Comparison of ENCODE assay signal across 8 cellular contexts in genomic region chr14:77158175-77158908, GRCh38. TPM values are rescaled to one million over a fixed set of nuclear protein-coding genes. Genes with fewer than 3 reads are reported as not detected.
DNase-seq lines count a peak whose midpoint lies in the region; TF ChIP-seq lines count a peak whose summit lies in the region.

No MANE protein-coding gene starts in this region.

- DNase-seq in A673 (ENCODE audit: low spot score) (peak; percentile 62), amygdala (lab: John Stamatoyannopoulos, UW) (peak in 49 of 56 donors; percentile 10 to 90 (median 73)), inferior parietal cortex (ENCODE audit: extremely low spot score) (peak; percentile 69), RPMI8226 (no peak)
- DNase-seq in stimulated activated CD4-positive, alpha-beta T cell treated with anti-CD3 and anti-CD28 coated beads, Interleukin-4, amount 100 ng/mL, for 24 hours = no peak
- no peak for DNase-seq in activated CD4-positive, alpha-beta T cell treated with anti-CD3 and anti-CD28 coated beads for 48 hours
- no peak for DNase-seq in activated T-cell treated with anti-CD3 and anti-CD28 coated beads, Interleukin-2, amount 50 U/mL, for 48 hours

- CTCF ChIA-PET in A673 (lab: Charles Lee) = no interaction called here

- no TSS peak for BruUV-seq in A673 (replicated peaks; lab: Mats Ljungman, UMichigan)

- H3K4me1 ChIP-seq in A673 (ENCODE audit: insufficient read depth, low read length, poor library complexity, severe bottlenecking) (peaks cover 16% of the 10 kb centered on the region), HUES64 (ENCODE audit: insufficient read depth, low read length) (peaks cover 16% of the 10 kb centered on the region)

- 25% methylated on average over 17 of the region's 19 CpGs for WGBS in HUES64

- POLR2A ChIA-PET in A673 (lab: Charles Lee; ENCODE audit: low non-redundant PET) = no interaction called here

- H3K9me3 ChIP-seq in A673 (ENCODE audit: low read depth, low read length, poor library complexity, severe bottlenecking) = no peaks in the 10 kb centered on the region
- H3K9me3 ChIP-seq in HUES64 (ENCODE audit: insufficient read depth, low read depth, low read length) = no peaks in the 10 kb centered on the region

- H3K27ac ChIP-seq in A673 (ENCODE audit: low read depth, low read length, poor library complexity, severe bottlenecking) = no peak overlapping the region
- no peak overlapping the region for H3K27ac ChIP-seq in HUES64 (ENCODE audit: low read depth, low read length)

- intact Hi-C loops in A673 (cut with micrococcal nuclease; ENCODE audit: unreplicated experiment) = no loop called here

- H3K36me3 ChIP-seq in A673 (ENCODE audit: insufficient read depth, low read length, poor library complexity, severe bottlenecking) = no peaks in the 10 kb centered on the region
- H3K36me3 ChIP-seq in HUES64 (ENCODE audit: insufficient read depth, low read length) = no peaks in the 10 kb centered on the region

- TF ChIP-seq CTCF in A673 (conservative IDR thresholded peaks at IDR 0.05; ENCODE audit: low read depth, low read length) = no peak

- H3K4me3 ChIP-seq in A673 (ENCODE audit: low read depth, low read length, poor library complexity, severe bottlenecking) (no peak overlapping the region), HUES64 (ENCODE audit: low read length) (peak overlapping the region; percentile 10)

- H3K27me3 ChIP-seq in A673 (replicated peaks; ENCODE audit: insufficient read depth, low read depth, low read length, poor library complexity) = peaks cover 10% of the 10 kb centered on the region
- no peaks in the 10 kb centered on the region for H3K27me3 ChIP-seq in HUES64 (ENCODE audit: insufficient read depth, low read length)

- peak overlapping the region; percentile 5; the same call in 1 of the 2 replicates for H3K9ac ChIP-seq in HUES64 (ENCODE audit: low read depth, low read length)

RNA-seq across cellular contexts. Expression of gene ZDHHC22, which starts 16.8 kb away (rescaled TPM):
- 0.09 and 0.60 TPM in 2 replicates for total RNA-seq in A673 (2021)
- polyA plus RNA-seq in HUES64 (2013, experiment 1 of 2) = 19.1 TPM
- 16.3 TPM for polyA plus RNA-seq in HUES64 (2013, experiment 2 of 2)

RNA-seq across cellular contexts. Expression of gene TMEM63C, which starts 23.3 kb away (rescaled TPM):
- 0.13 and 0.22 TPM in 2 replicates for total RNA-seq in A673 (2021)
- polyA plus RNA-seq in HUES64 (2013, experiment 1 of 2) = 1.6 TPM
- polyA plus RNA-seq in HUES64 (2013, experiment 2 of 2) = 2.4 TPM

Comparison
In these comparisons a context has a peak if more than half of its experiments do, and no peak if none do; other contexts are left out.
1. DNase-seq: peak in A673 (single experiment), amygdala (49 of 56) and inferior parietal cortex (single experiment); none in RPMI8226 (single experiment), stimulated activated CD4-positive, alpha-beta T cell treated with anti-CD3 and anti-CD28 coated beads, Interleukin-4, amount 100 ng/mL, for 24 hours (single experiment), activated CD4-positive, alpha-beta T cell treated with anti-CD3 and anti-CD28 coated beads for 48 hours (single experiment) and activated T-cell treated with anti-CD3 and anti-CD28 coated beads, Interleukin-2, amount 50 U/mL, for 48 hours (0 of 2).